16 cellular contexts compared by ENCODE assay signal in genomic region chr7:150317748-150318444, GRCh38. TPM values are rescaled to one million over a fixed set of nuclear protein-coding genes. Genes with fewer than 3 reads are reported as not detected.
DNase-seq lines count a peak whose midpoint lies in the region; ATAC-seq and TF ChIP-seq lines count a peak whose summit lies in the region.
"Had no signal": no experiment of that assay in that cellular context is flagged by ENCODE, and none has a peak within 500 bp of the region (broad histone marks: within the 10 kb centered on the region; RNA-seq: fewer than 3 reads in every experiment).

No MANE protein-coding gene starts in this region.

- no peak for ATAC-seq in natural killer cell treated with Interleukin-12 subunit alpha and Interleukin-12 subunit beta and Interleukin-15 and Interleukin-18, amount 100 ng/mL, for 72 hours
- ATAC-seq: gastrocnemius medialis had no signal

- no peak overlapping the region for H3K27ac Mint-ChIP-seq in natural killer cell treated with Interleukin-12 subunit alpha and Interleukin-12 subunit beta and Interleukin-15 and Interleukin-18, amount 100 ng/mL, for 72 hours
- H3K27ac Mint-ChIP-seq: activated T-cell treated with anti-CD3 and anti-CD28 coated beads, Interleukin-2, amount 50 U/mL, for 24 hours; T-helper 1 cell treated with Interleukin-12 subunit alpha and Interleukin-12 subunit beta and Interleukin-4 antibody, amounts not matched to agents 30 μg/mL and 1 μg/mL, for 36 hours had no signal

- H3K27me3 Mint-ChIP-seq in natural killer cell treated with Interleukin-12 subunit alpha and Interleukin-12 subunit beta and Interleukin-15 and Interleukin-18, amount 100 ng/mL, for 72 hours = no peaks in the 10 kb centered on the region
- H3K27me3 Mint-ChIP-seq: activated T-cell treated with anti-CD3 and anti-CD28 coated beads, Interleukin-2, amount 50 U/mL, for 24 hours had no signal

- TF ChIP-seq CTCF in choroid plexus epithelial cell (conservative IDR thresholded peaks at IDR 0.05; ENCODE audit: low read depth, low read length) = no peak

- H3K4me3 ChIP-seq in choroid plexus epithelial cell (ENCODE audit: low read depth, low read length) = no peak overlapping the region
- H3K4me3 ChIP-seq: gastrocnemius medialis, smooth muscle cell, stomach had no signal

- no peaks in the 10 kb centered on the region for H3K9me3 Mint-ChIP-seq in natural killer cell treated with Interleukin-12 subunit alpha and Interleukin-12 subunit beta and Interleukin-15 and Interleukin-18, amount 100 ng/mL, for 72 hours
- H3K9me3 Mint-ChIP-seq: activated T-cell treated with anti-CD3 and anti-CD28 coated beads, Interleukin-2, amount 50 U/mL, for 24 hours; T-helper 1 cell treated with Interleukin-12 subunit alpha and Interleukin-12 subunit beta and Interleukin-4 antibody, amounts not matched to agents 30 μg/mL and 1 μg/mL, for 36 hours had no signal

- DNase-seq in GM04503 (ENCODE audit: low read depth) = peak; percentile 48
- peak; percentile 55 for DNase-seq in NCI-H2227 treated with DMSO at 0.1 percent for 48 hours (lab: John Stamatoyannopoulos, UW)
- peak; percentile 79 for DNase-seq in choroid plexus epithelial cell (ENCODE audit: low read depth)
- DNase-seq in myocyte (ENCODE audit: low read depth) = peak; percentile 54
- DNase-seq in NCI-H2107 treated with DMSO at 0.1 percent for 48 hours (lab: John Stamatoyannopoulos, UW; ENCODE audit: unreplicated experiment) = no peak
- no peak for DNase-seq in ecto neural progenitor cell (ENCODE audit: low spot score)
- no peak for DNase-seq in natural killer cell treated with Interleukin-12 subunit alpha and Interleukin-12 subunit beta and Interleukin-15 and Interleukin-18, amount 100 ng/mL, for 72 hours (ENCODE audit: low spot score)
- no peak for DNase-seq in 8988T
- DNase-seq: activated CD4-positive, alpha-beta T cell treated with anti-CD3 and anti-CD28 coated beads for 48 hours; activated T-cell treated with anti-CD3 and anti-CD28 coated beads, Interleukin-2, amount 50 U/mL, for 24 hours; Caco-2; gastrocnemius medialis; stomach had no signal

- H3K4me1 Mint-ChIP-seq in natural killer cell treated with Interleukin-12 subunit alpha and Interleukin-12 subunit beta and Interleukin-15 and Interleukin-18, amount 100 ng/mL, for 72 hours (ENCODE audit: low read depth in 2 of 2) = peaks cover 17 to 21% of the 10 kb centered on the region in 2 donors

- H3K4me3 Mint-ChIP-seq in natural killer cell treated with Interleukin-12 subunit alpha and Interleukin-12 subunit beta and Interleukin-15 and Interleukin-18, amount 100 ng/mL, for 72 hours = no peak overlapping the region
- H3K4me3 Mint-ChIP-seq: activated T-cell treated with anti-CD3 and anti-CD28 coated beads, Interleukin-2, amount 50 U/mL, for 24 hours; T-helper 1 cell treated with Interleukin-12 subunit alpha and Interleukin-12 subunit beta and Interleukin-4 antibody, amounts not matched to agents 30 μg/mL and 1 μg/mL, for 36 hours had no signal

- no peaks in the 10 kb centered on the region for H3K36me3 Mint-ChIP-seq in natural killer cell treated with Interleukin-12 subunit alpha and Interleukin-12 subunit beta and Interleukin-15 and Interleukin-18, amount 100 ng/mL, for 72 hours

RNA-seq across cellular contexts. Expression of gene LRRC61, which starts 5.3 kb away (rescaled TPM):
- not detected in 2 replicates for total RNA-seq in myocyte
- 0.30 TPM for polyA plus RNA-seq in myocyte (2012)
- 10 to 100 TPM; 16.1 to 27.1 TPM for total RNA-seq in natural killer cell treated with Interleukin-12 subunit alpha and Interleukin-12 subunit beta and Interleukin-15 and Interleukin-18, amount 100 ng/mL, for 72 hours

RNA-seq across cellular contexts. Expression of gene ACTR3C, which starts 5.4 kb away (rescaled TPM):
- total RNA-seq in myocyte = 0.32 TPM in 1 of 2 replicates, not detected in the other
- not detected for polyA plus RNA-seq in myocyte (2012)
- 10 to 100 TPM in 1 of 2 donors, 1 to 10 TPM in 1; 2.9 to 12.6 TPM for total RNA-seq in natural killer cell treated with Interleukin-12 subunit alpha and Interleukin-12 subunit beta and Interleukin-15 and Interleukin-18, amount 100 ng/mL, for 72 hours
- total RNA-seq: NCI-H460 had no signal

RNA-seq across cellular contexts. Expression of gene RARRES2, which starts 23.5 kb away (rescaled TPM):
- 202 and 252 TPM in 2 replicates for total RNA-seq in myocyte
- polyA plus RNA-seq in myocyte (2012) = 278 TPM
- not detected for total RNA-seq in natural killer cell treated with Interleukin-12 subunit alpha and Interleukin-12 subunit beta and Interleukin-15 and Interleukin-18, amount 100 ng/mL, for 72 hours
- total RNA-seq: Caco-2, NCI-H460 had no signal

RNA-seq across cellular contexts. Expression of gene REPIN1, which starts 50.7 kb away (rescaled TPM):
- total RNA-seq in myocyte = 262 and 362 TPM in 2 replicates
- polyA plus RNA-seq in myocyte (2012) = 117 TPM
- 10 to 100 TPM; 53.9 to 84.2 TPM for total RNA-seq in natural killer cell treated with Interleukin-12 subunit alpha and Interleukin-12 subunit beta and Interleukin-15 and Interleukin-18, amount 100 ng/mL, for 72 hours

Comparison
In these comparisons a context has a peak if more than half of its experiments do, and no peak if none do; other contexts are left out.
1. DNase-seq: peak in GM04503 (single experiment), NCI-H2227 treated with DMSO at 0.1 percent for 48 hours (single experiment), choroid plexus epithelial cell (single experiment) and myocyte (single experiment); none in NCI-H2107 treated with DMSO at 0.1 percent for 48 hours (single experiment), ecto neural progenitor cell (single experiment), natural killer cell treated with Interleukin-12 subunit alpha and Interleukin-12 subunit beta and Interleukin-15 and Interleukin-18, amount 100 ng/mL, for 72 hours (single experiment) and 8988T (single experiment).
2. RNA of gene LRRC61, which starts 5.3 kb away (total RNA-seq): 16.1 to 27.1 TPM in natural killer cell treated with Interleukin-12 subunit alpha and Interleukin-12 subunit beta and Interleukin-15 and Interleukin-18, amount 100 ng/mL, for 72 hours; not detected in myocyte; every median in the first group is over 10 times any median in the second.
3. RNA of gene RARRES2, which starts 23.5 kb away (total RNA-seq): 202 to 252 TPM in myocyte; not detected in natural killer cell treated with Interleukin-12 subunit alpha and Interleukin-12 subunit beta and Interleukin-15 and Interleukin-18, amount 100 ng/mL, for 72 hours; every median in the first group is over 100 times any median in the second.